Comparison of ENCODE assay signal across 9 cellular contexts in genomic region chr4:23135792-23136645, GRCh38.
DNase-seq lines count a peak whose midpoint lies in the region; ATAC-seq, FAIRE-seq and TF ChIP-seq lines count a peak whose summit lies in the region.
"Had no signal": no experiment of that assay in that cellular context is flagged by ENCODE, and none has a peak within 500 bp of the region (broad histone marks: within the 10 kb centered on the region; RNA-seq: fewer than 3 reads in every experiment).

No MANE protein-coding gene starts in this region.

- SMC1A ChIA-PET in GM12878 (lab: Charles Lee; ENCODE audit: uncharacterized antibody, unreplicated experiment), result interaction anchor here (0.6 to 2.8 kb wide), 30 partner anchors 8 to 1283 kb away, joined by 3 to 11 read pairs (median 3); no protein-coding TSS in a partner anchor

- ATAC-seq in GM12878, result peak; percentile 79
- peak; percentile 73 for ATAC-seq in HepG2
- ATAC-seq in GM21723 (IDR thresholded peaks at IDR 0.05; ENCODE audit: unreplicated experiment), result no peak

- H2AFZ ChIP-seq in GM12878 (ENCODE audit: control insufficient read depth, low read depth, low read length) (no peak overlapping the region), HepG2 (ENCODE audit: low read length) (no peak overlapping the region)

- TF ChIP-seq RAD21 in GM12878 (IDR thresholded peaks at IDR 0.05; ENCODE audit: insufficient read depth, low read depth, low read length), result peak; percentile 68
- TF ChIP-seq RAD21 in HepG2 (CRISPR knock-in tag; IDR thresholded peaks at IDR 0.05), result no peak

- H3K27me3 ChIP-seq in GM12878 (replicated peaks in 1 of 2; ENCODE audit: control insufficient read depth in 2 of 2, insufficient read depth in 2 of 2, low read length in 1 of 2), result no peaks in the 10 kb centered on the region; a peak in 1 of 4 replicates
- H3K27me3 ChIP-seq in HepG2 (ENCODE audit: control insufficient read depth in 1 of 2, insufficient read depth in 2 of 2, low read length in 2 of 2), result no peaks in the 10 kb centered on the region; a peak in 1 of 5 replicates
- H3K27me3 ChIP-seq: BLaER1 treated with 17β-estradiol and CSF1 and Interleukin-3, amounts not matched to agents 10 nM and 100 nM had no signal

- TF ChIP-seq POLR2A in GM12878 (IDR thresholded peaks at IDR 0.05; ENCODE audit: low read depth, low read length), result no peak
- no peak for TF ChIP-seq POLR2A in HepG2 (IDR thresholded peaks at IDR 0.05; ENCODE audit: insufficient read depth in 1 of 2, low read depth in 2 of 2, low read length in 2 of 2)

- intact Hi-C loops in GM12878 (cut with micrococcal nuclease; ENCODE audit: unreplicated experiment) (loop anchor here (5.0 to 10.0 kb wide), 6 partner anchors 171 to 1281 kb away; no protein-coding TSS in a partner anchor), HepG2 (cut with micrococcal nuclease; ENCODE audit: unreplicated experiment) (loop anchor here (5.0 to 10.0 kb wide), 2 partner anchors 476 to 1279 kb away; no protein-coding TSS in a partner anchor)

- H3K9ac ChIP-seq in GM12878 (ENCODE audit: control insufficient read depth, insufficient read depth, low read length) (no peak overlapping the region), HepG2 (ENCODE audit: insufficient read depth, low read depth, low read length) (no peak overlapping the region)
- H3K9ac ChIP-seq: BLaER1 treated with 17β-estradiol and CSF1 and Interleukin-3, amounts not matched to agents 10 nM and 100 nM had no signal

- POLR2A ChIA-PET in GM12878 (lab: Charles Lee) (interaction anchor here (0.6 kb wide), 1 partner anchor 431 kb away, joined by 4 read pairs; no protein-coding TSS in a partner anchor), HepG2 (lab: Yijun Ruan, JAX) (no interaction called here)

- H3K4me1 ChIP-seq in GM12878 (ENCODE audit: control insufficient read depth, insufficient read depth, low read length) (no peaks in the 10 kb centered on the region), HepG2 (ENCODE audit: insufficient read depth, low read length) (no peaks in the 10 kb centered on the region)
- H3K4me1 ChIP-seq: BLaER1 treated with 17β-estradiol and CSF1 and Interleukin-3, amounts not matched to agents 10 nM and 100 nM had no signal

- WGBS in GM12878 (ENCODE audit: insufficient coverage, insufficient replicate concordance, low lambda C conversion rate, missing lambda C conversion rate), result 0% methylated on average over 1 of the region's 1 CpG
- 50% methylated on average over 1 of the region's 1 CpG for WGBS in HepG2 (ENCODE audit: low lambda C conversion rate)

- H4K20me1 ChIP-seq in GM12878 (ENCODE audit: control insufficient read depth, insufficient read depth), result no peaks in the 10 kb centered on the region
- H4K20me1 ChIP-seq in HepG2 (ENCODE audit: insufficient read depth, low read length), result no peaks in the 10 kb centered on the region
- H4K20me1 ChIP-seq: BLaER1 treated with 17β-estradiol and CSF1 and Interleukin-3, amounts not matched to agents 10 nM and 100 nM had no signal

- H3K36me3 ChIP-seq in GM12878 (ENCODE audit: control insufficient read depth in 2 of 2, insufficient read depth in 2 of 2, low read length in 1 of 2), result no peaks in the 10 kb centered on the region
- no peaks in the 10 kb centered on the region for H3K36me3 ChIP-seq in HepG2 (replicated peaks in 1 of 2; ENCODE audit: control insufficient read depth in 1 of 2, insufficient read depth in 2 of 2, low read length in 2 of 2)
- H3K36me3 ChIP-seq: BLaER1 treated with 17β-estradiol and CSF1 and Interleukin-3, amounts not matched to agents 10 nM and 100 nM had no signal

- in situ Hi-C loops in GM12878 (cut with MboI), result loop anchor here (5.0 kb wide), 1 partner anchor 1281 kb away; no protein-coding TSS in a partner anchor
- in situ Hi-C loops in HepG2 (cut with HindIII; ENCODE audit: extremely low pct_ligation_motif_present, low pct_unique_long_range_greater_than_20kb), result no loop called here

- no TSS peak for BruUV-seq in GM12878 (replicated peaks; lab: Mats Ljungman, UMichigan)
- no TSS peak for BruUV-seq in HepG2 (replicated peaks; lab: Mats Ljungman, UMichigan)

- H3K4me3 ChIP-seq in HFF-Myc (replicated peaks; ENCODE audit: low read depth, low read length) (no peak overlapping the region), GM12878 (no peak overlapping the region), HepG2 (replicated peaks in 1 of 3; ENCODE audit: insufficient read depth in 1 of 3, low read depth in 2 of 3, low read length in 3 of 3) (no peak overlapping the region)
- H3K4me3 ChIP-seq: BLaER1 treated with 17β-estradiol and CSF1 and Interleukin-3, amounts not matched to agents 10 nM and 100 nM had no signal

- H3K9me3 ChIP-seq in GM12878 (replicated peaks; ENCODE audit: control insufficient read depth, insufficient read depth, low read length) (no peaks in the 10 kb centered on the region), HepG2 (ENCODE audit: low read length) (no peaks in the 10 kb centered on the region)
- H3K9me3 ChIP-seq: BLaER1 treated with 17β-estradiol and CSF1 and Interleukin-3, amounts not matched to agents 10 nM and 100 nM had no signal

- FAIRE-seq in GM12878 (lab: Jason Lieb, UNC) (no peak), HepG2 (lab: Jason Lieb, UNC) (no peak)

- H3K4me2 ChIP-seq in GM12878 (ENCODE audit: control insufficient read depth, insufficient read depth) (no peak overlapping the region), HepG2 (ENCODE audit: low read depth, low read length) (no peak overlapping the region)
- H3K4me2 ChIP-seq: BLaER1 treated with 17β-estradiol and CSF1 and Interleukin-3, amounts not matched to agents 10 nM and 100 nM had no signal

- TF ChIP-seq CTCF in HFF-Myc (IDR thresholded peaks at IDR 0.05; ENCODE audit: low read depth, low read length, missing control alignments) (peak; percentile 66), GM12878 (IDR thresholded peaks at IDR 0.05 in 2 of 3, conservative IDR thresholded peaks at IDR 0.05 in 1 of 3; ENCODE audit: control insufficient read depth in 2 of 3, extremely low read depth in 1 of 3, insufficient read depth in 1 of 3, low read depth in 3 of 3, low read length in 3 of 3) (peak; percentile 64 to 80 (median 65)), HepG2 (CRISPR knock-in tag; IDR thresholded peaks at IDR 0.05) (peak; percentile 60)

- RAD21 ChIA-PET in GM12878 (lab: Charles Lee; ENCODE audit: unreplicated experiment), result interaction anchor here (0.7 to 3.1 kb wide), 20 partner anchors 12 to 1283 kb away, joined by 3 to 19 read pairs (median 3); no protein-coding TSS in a partner anchor

- H3K79me2 ChIP-seq in GM12878 (ENCODE audit: control insufficient read depth, insufficient read depth, low read length) (no peaks in the 10 kb centered on the region), HepG2 (ENCODE audit: insufficient read depth, low read length) (no peaks in the 10 kb centered on the region)

- CTCF ChIA-PET in GM12878 (lab: Yijun Ruan, JAX), result interaction anchor here (0.6 to 3.7 kb wide), 53 partner anchors 9 to 1351 kb away, joined by 3 to 19 read pairs (median 4); no protein-coding TSS in a partner anchor
- CTCF ChIA-PET in HepG2 (lab: Yijun Ruan, JAX; ENCODE audit: low intra/inter-chr PET ratio, low total read pairs), result interaction anchor here (1.8 kb wide), 1 partner anchor 1283 kb away, joined by 8 read pairs; no protein-coding TSS in a partner anchor

- no peak for TF ChIP-seq EP300 in GM12878 (IDR thresholded peaks at IDR 0.05; ENCODE audit: borderline replicate concordance in 1 of 2, control insufficient read depth in 1 of 2, low read depth in 2 of 2, low read length in 2 of 2)
- no peak for TF ChIP-seq EP300 in HepG2 (IDR thresholded peaks at IDR 0.05; ENCODE audit: low read depth in 2 of 2, low read length in 2 of 2)
- TF ChIP-seq EP300 in HepG2 (CRISPR knock-in tag; IDR thresholded peaks at IDR 0.05; ENCODE audit: borderline replicate concordance), result no peak

- H3K27ac ChIP-seq in GM12878 (ENCODE audit: control insufficient read depth, insufficient read depth) (no peak overlapping the region), HepG2 (ENCODE audit: extremely low read length, insufficient read depth, low read length) (no peak overlapping the region)
- H3K27ac ChIP-seq: BLaER1 treated with 17β-estradiol and CSF1 and Interleukin-3, amounts not matched to agents 10 nM and 100 nM had no signal

- DNase-seq in NCI-H187 (lab: John Stamatoyannopoulos, UW), result peak; percentile 2 to 13
- no peak for DNase-seq in NCI-H187 treated with DMSO at 0.1 percent for 48 hours (lab: John Stamatoyannopoulos, UW)
- DNase-seq in HFF-Myc (ENCODE audit: extremely low read depth, low read depth), result peak; percentile 12
- DNase-seq in NCI-H2107 treated with DMSO at 0.1 percent for 48 hours (lab: John Stamatoyannopoulos, UW; ENCODE audit: unreplicated experiment), result peak; percentile 1
- no peak for DNase-seq in GM12878 (ENCODE audit: low read depth, low spot score)
- peak; percentile 35 for DNase-seq in HepG2 (ENCODE audit: low spot score)
- DNase-seq in KG1 (lab: John Stamatoyannopoulos, UW), result no peak

TF ChIP-seq in GM12878, 131 proteins besides CTCF, POLR2A, EP300 and RAD21:
- TF ChIP-seq PAX8 (IDR thresholded peaks at IDR 0.05) (no peak), SMC3 (IDR thresholded peaks at IDR 0.05; ENCODE audit: borderline replicate concordance, low read length) (peak; percentile 56; the same call in 1 of the 2 replicates)

TF ChIP-seq in HepG2, 621 proteins besides CTCF, POLR2A, EP300 and RAD21:
- TF ChIP-seq STAG1 (CRISPR knock-in tag; IDR thresholded peaks at IDR 0.05) (peak; percentile 47), ZNF180 (CRISPR knock-in tag; IDR thresholded peaks at IDR 0.05; ENCODE audit: borderline replicate concordance, low read depth) (no peak)

Comparison
In these comparisons a context has a peak if more than half of its experiments do, and no peak if none do; other contexts are left out.
1. DNase-seq: peak in NCI-H187 (2 of 2), HFF-Myc (single experiment), NCI-H2107 treated with DMSO at 0.1 percent for 48 hours (single experiment) and HepG2 (single experiment); none in NCI-H187 treated with DMSO at 0.1 percent for 48 hours (single experiment), GM12878 (single experiment) and KG1 (single experiment).
2. Peak in every context shown above with its lines, with median percentiles within 50 percentile points of each other: CTCF ChIP-seq.